ENCODE assay signal across 12 cellular contexts in the genomic region with DNA sequence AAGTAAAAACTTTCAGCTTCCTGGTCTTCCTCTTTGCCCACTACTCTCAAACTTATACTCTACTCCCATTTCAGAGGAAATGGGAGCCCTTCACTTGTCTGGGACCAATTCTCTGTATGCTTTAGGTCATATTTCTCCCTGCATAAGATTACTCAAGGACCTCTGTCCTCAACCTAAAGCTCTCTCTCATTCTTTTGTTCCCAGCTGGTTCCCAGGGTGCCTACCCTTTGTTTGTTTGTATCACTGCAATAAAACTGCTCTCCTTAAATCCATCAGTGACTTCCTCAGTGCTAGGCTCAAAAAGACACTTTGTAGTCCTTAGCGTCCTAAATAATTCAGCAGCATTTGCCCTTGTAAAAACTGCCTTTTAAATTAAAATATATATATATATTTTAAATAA. TPM values are rescaled to one million over a fixed set of nuclear protein-coding genes. Genes with fewer than 3 reads are reported as not detected.
DNase-seq lines count a peak whose midpoint lies in the region; ATAC-seq and TF ChIP-seq lines count a peak whose summit lies in the region.
"Had no signal": no experiment of that assay in that cellular context is flagged by ENCODE, and none has a peak within 500 bp of the region (broad histone marks: within the 10 kb centered on the region; RNA-seq: fewer than 3 reads in every experiment).

No MANE protein-coding gene starts in this region.

- no peaks in the 10 kb centered on the region for H3K9me3 ChIP-seq in BLaER1

- no peak overlapping the region for H3K27ac ChIP-seq in BLaER1
- H3K27ac ChIP-seq in VCaP: peak overlapping the region; percentile 98; the same call in 1 of the 2 replicates

- H3K4me3 ChIP-seq in BLaER1: peak overlapping the region; percentile 77; the same call in 1 of the 2 replicates

- intact Hi-C loops in left colon (cut with DNase I, micrococcal nuclease) (no loop called here), posterior vena cava (cut with DNase I) (no loop called here)

- H3K4me2 ChIP-seq in BLaER1: peak overlapping the region; percentile 96

- ATAC-seq in left colon (peak; percentile 21), HG03097 (IDR thresholded peaks at IDR 0.05; ENCODE audit: low FRiP score, unreplicated experiment) (no peak), GM19467 (IDR thresholded peaks at IDR 0.05; ENCODE audit: unreplicated experiment) (no peak)

- H4K20me1 ChIP-seq in BLaER1: peaks cover 70% of the 10 kb centered on the region

- no peak overlapping the region for H3K9ac ChIP-seq in BLaER1

- H3K4me1 ChIP-seq in BLaER1: peaks cover 54% of the 10 kb centered on the region

- DNase-seq in ELF-1 (ENCODE audit: low read depth, low spot score) (peak; percentile 38), left colon (no peak), posterior vena cava (ENCODE audit: low spot score) (no peak), UCSD-AML1 (lab: John Stamatoyannopoulos, UW; ENCODE audit: unreplicated experiment) (no peak)
- DNase-seq: activated effector memory CD4-positive, alpha-beta T cell treated with anti-CD3 and anti-CD28 coated beads, Interleukin-2, amount 50 U/mL, for 16 hours; MV-4-11; stimulated activated CD4-positive, alpha-beta T cell treated with anti-CD3 and anti-CD28 coated beads, Interleukin-4, amount 100 ng/mL, for 24 hours had no signal

- peaks cover 47% of the 10 kb centered on the region for H3K36me3 ChIP-seq in BLaER1

- H3K27me3 ChIP-seq in BLaER1: no peaks in the 10 kb centered on the region

- TF ChIP-seq CTCF in VCaP (conservative IDR thresholded peaks at IDR 0.05): no peak

RNA-seq across cellular contexts. Expression of gene NGRN, which starts 2.9 kb away (rescaled TPM):
- total RNA-seq in left colon: 10 to 100 TPM; 47.8 to 57.0 TPM
- 10 to 100 TPM; 81.6 to 89.7 TPM for total RNA-seq in posterior vena cava

RNA-seq across cellular contexts. Expression of gene TTLL13, which starts 19.1 kb away (rescaled TPM):
- total RNA-seq in left colon: under 1 TPM; 0.47 to 0.58 TPM
- not detected for total RNA-seq in posterior vena cava
- total RNA-seq: epithelial cell of proximal tubule had no signal

RNA-seq across cellular contexts. Expression of gene GDPGP1, which starts 34.4 kb away (rescaled TPM):
- 10 to 100 TPM; 19.6 to 22.3 TPM for total RNA-seq in left colon
- 1 to 10 TPM; 4.1 to 5.9 TPM for total RNA-seq in posterior vena cava

RNA-seq across cellular contexts. Expression of gene CIB1, which starts 34.7 kb away (rescaled TPM):
- total RNA-seq in left colon (100 to 1,000 TPM; 235 to 242 TPM), posterior vena cava (10 to 100 TPM; 37.5 to 41.6 TPM)
